1 cellular context compared by ENCODE assay signal in the genomic region with DNA sequence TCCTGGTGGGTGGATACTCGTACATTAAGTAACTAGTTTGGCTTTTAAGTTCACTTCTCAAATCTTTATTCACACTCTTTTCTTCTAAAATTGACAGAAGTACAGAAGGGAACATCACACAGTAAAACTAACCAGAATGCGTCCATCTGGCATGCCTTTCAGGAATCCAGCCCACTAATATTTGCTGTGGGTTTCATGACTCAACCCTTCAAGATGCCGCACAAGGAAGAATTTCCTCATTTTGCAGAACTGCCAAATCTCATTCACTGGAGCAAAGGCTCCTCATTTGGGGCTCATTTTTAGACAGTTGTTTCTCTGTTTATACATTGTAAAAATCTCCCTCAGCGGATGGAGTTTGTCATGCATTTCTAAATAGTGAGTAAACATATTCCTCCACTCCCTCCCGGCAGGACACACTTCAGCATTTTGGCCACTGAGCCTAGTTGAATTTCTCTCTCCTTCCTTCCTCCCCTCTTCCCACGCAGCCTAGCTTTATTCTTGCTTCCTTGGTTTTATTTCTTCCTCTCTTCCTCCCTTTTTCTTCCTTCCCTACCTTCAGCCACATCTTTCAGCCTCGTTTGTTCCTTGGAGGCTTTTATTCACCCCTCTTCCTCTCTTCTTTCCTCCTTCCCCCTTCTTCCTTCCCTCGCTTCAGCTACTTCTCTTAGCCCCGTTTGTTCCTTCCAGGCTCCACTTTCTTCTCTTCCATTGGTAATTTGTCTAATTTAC.
A peak's percentile ranks its signal among the peaks of the same experiment; 100 is the strongest.
TF ChIP-seq lines count a peak whose summit lies in the region.

No MANE protein-coding gene starts in this region.

TF ChIP-seq in SK-N-SH, 30 proteins besides CTCF, POLR2A, EP300 and RAD21 (continued from another document):
- TF ChIP-seq SIN3A (IDR thresholded peaks at IDR 0.05; ENCODE audit: borderline replicate concordance, low read depth, low read length) (peak; percentile 78; the same call in 1 of the 2 replicates), GABPA (IDR thresholded peaks at IDR 0.05; ENCODE audit: low read depth) (no peak), TEAD4 (IDR thresholded peaks at IDR 0.05; ENCODE audit: borderline replicate concordance, insufficient read depth) (peak; percentile 81), FOXJ3 (CRISPR knock-in tag; IDR thresholded peaks at IDR 0.05) (no peak), TAF1 (IDR thresholded peaks at IDR 0.05; ENCODE audit: borderline replicate concordance, low read depth, low read length) (peak; percentile 37; the same call in 1 of the 2 replicates), NRF1 (IDR thresholded peaks at IDR 0.05; ENCODE audit: low read depth, low read length) (no peak), JUND (IDR thresholded peaks at IDR 0.05) (peak; percentile 75), RCOR1 (IDR thresholded peaks at IDR 0.05; ENCODE audit: low read length) (no peak), ELF1 (IDR thresholded peaks at IDR 0.05) (no peak), TCF12 (IDR thresholded peaks at IDR 0.05) (peak; percentile 96), NFIC (IDR thresholded peaks at IDR 0.05; ENCODE audit: borderline replicate concordance) (peak; percentile 86), YY1 (IDR thresholded peaks at IDR 0.05; ENCODE audit: low read depth) (no peak), POLR2AphosphoS5 (IDR thresholded peaks at IDR 0.05; ENCODE audit: low read depth, low read length) (peak; percentile 92), GATA2 (CRISPR knock-in tag; IDR thresholded peaks at IDR 0.05) (no peak)
- TF ChIP-seq, protein P1, sequence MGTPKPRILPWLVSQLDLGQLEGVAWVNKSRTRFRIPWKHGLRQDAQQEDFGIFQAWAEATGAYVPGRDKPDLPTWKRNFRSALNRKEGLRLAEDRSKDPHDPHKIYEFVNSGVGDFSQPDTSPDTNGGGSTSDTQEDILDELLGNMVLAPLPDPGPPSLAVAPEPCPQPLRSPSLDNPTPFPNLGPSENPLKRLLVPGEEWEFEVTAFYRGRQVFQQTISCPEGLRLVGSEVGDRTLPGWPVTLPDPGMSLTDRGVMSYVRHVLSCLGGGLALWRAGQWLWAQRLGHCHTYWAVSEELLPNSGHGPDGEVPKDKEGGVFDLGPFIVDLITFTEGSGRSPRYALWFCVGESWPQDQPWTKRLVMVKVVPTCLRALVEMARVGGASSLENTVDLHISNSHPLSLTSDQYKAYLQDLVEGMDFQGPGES (IDR thresholded peaks at IDR 0.05; ENCODE audit: low read depth, low read length): no peak
- TF ChIP-seq, protein P2, sequence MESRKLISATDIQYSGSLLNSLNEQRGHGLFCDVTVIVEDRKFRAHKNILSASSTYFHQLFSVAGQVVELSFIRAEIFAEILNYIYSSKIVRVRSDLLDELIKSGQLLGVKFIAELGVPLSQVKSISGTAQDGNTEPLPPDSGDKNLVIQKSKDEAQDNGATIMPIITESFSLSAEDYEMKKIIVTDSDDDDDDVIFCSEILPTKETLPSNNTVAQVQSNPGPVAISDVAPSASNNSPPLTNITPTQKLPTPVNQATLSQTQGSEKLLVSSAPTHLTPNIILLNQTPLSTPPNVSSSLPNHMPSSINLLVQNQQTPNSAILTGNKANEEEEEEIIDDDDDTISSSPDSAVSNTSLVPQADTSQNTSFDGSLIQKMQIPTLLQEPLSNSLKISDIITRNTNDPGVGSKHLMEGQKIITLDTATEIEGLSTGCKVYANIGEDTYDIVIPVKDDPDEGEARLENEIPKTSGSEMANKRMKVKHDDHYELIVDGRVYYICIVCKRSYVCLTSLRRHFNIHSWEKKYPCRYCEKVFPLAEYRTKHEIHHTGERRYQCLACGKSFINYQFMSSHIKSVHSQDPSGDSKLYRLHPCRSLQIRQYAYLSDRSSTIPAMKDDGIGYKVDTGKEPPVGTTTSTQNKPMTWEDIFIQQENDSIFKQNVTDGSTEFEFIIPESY (IDR thresholded peaks at IDR 0.05; ENCODE audit: borderline replicate concordance, low read depth): peak; percentile 51; the same call in 1 of the 2 replicates
- TF ChIP-seq, protein P3, sequence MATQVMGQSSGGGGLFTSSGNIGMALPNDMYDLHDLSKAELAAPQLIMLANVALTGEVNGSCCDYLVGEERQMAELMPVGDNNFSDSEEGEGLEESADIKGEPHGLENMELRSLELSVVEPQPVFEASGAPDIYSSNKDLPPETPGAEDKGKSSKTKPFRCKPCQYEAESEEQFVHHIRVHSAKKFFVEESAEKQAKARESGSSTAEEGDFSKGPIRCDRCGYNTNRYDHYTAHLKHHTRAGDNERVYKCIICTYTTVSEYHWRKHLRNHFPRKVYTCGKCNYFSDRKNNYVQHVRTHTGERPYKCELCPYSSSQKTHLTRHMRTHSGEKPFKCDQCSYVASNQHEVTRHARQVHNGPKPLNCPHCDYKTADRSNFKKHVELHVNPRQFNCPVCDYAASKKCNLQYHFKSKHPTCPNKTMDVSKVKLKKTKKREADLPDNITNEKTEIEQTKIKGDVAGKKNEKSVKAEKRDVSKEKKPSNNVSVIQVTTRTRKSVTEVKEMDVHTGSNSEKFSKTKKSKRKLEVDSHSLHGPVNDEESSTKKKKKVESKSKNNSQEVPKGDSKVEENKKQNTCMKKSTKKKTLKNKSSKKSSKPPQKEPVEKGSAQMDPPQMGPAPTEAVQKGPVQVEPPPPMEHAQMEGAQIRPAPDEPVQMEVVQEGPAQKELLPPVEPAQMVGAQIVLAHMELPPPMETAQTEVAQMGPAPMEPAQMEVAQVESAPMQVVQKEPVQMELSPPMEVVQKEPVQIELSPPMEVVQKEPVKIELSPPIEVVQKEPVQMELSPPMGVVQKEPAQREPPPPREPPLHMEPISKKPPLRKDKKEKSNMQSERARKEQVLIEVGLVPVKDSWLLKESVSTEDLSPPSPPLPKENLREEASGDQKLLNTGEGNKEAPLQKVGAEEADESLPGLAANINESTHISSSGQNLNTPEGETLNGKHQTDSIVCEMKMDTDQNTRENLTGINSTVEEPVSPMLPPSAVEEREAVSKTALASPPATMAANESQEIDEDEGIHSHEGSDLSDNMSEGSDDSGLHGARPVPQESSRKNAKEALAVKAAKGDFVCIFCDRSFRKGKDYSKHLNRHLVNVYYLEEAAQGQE (IDR thresholded peaks at IDR 0.05; ENCODE audit: low read depth, low read length): 0 out of 2 replicates have a peak, but pooled peaks have one; percentile 7
- TF ChIP-seq, protein P4, sequence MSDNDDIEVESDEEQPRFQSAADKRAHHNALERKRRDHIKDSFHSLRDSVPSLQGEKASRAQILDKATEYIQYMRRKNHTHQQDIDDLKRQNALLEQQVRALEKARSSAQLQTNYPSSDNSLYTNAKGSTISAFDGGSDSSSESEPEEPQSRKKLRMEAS (IDR thresholded peaks at IDR 0.05; ENCODE audit: low read depth): peak; percentile 63; the same call in 1 of the 2 replicates
- TF ChIP-seq, protein P5, sequence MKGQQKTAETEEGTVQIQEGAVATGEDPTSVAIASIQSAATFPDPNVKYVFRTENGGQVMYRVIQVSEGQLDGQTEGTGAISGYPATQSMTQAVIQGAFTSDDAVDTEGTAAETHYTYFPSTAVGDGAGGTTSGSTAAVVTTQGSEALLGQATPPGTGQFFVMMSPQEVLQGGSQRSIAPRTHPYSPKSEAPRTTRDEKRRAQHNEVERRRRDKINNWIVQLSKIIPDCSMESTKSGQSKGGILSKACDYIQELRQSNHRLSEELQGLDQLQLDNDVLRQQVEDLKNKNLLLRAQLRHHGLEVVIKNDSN (IDR thresholded peaks at IDR 0.05; ENCODE audit: borderline replicate concordance, low read depth): no peak
- TF ChIP-seq, protein P6, sequence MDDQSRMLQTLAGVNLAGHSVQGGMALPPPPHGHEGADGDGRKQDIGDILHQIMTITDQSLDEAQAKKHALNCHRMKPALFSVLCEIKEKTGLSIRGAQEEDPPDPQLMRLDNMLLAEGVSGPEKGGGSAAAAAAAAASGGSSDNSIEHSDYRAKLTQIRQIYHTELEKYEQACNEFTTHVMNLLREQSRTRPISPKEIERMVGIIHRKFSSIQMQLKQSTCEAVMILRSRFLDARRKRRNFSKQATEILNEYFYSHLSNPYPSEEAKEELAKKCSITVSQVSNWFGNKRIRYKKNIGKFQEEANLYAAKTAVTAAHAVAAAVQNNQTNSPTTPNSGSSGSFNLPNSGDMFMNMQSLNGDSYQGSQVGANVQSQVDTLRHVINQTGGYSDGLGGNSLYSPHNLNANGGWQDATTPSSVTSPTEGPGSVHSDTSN (IDR thresholded peaks at IDR 0.05): peak; percentile 77
